In the genomic region with DNA sequence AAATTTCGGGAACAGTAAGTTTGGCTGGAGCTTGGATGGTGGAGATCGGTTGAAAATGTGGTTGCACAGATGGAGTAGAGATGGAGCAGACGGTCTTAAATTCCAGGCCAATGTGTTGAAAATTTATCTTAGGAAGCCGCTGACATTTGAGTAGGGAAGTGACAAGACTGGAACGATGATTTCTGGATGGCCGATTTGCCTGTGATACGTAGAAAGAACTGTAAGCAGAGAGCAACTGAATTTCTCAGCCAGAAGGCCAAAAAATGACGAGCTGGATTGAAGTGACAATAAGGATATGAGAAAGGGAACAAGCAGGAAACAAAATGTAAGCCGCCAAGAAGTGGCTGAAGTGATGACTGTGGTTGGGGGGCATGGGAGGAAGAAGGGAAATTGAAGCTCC, we compare ENCODE assay signal across 12 cellular contexts. TPM values are rescaled to one million over a fixed set of nuclear protein-coding genes. Genes with fewer than 3 reads are reported as not detected.
DNase-seq lines count a peak whose midpoint lies in the region; ATAC-seq and TF ChIP-seq lines count a peak whose summit lies in the region.
"Had no signal": no experiment of that assay in that cellular context is flagged by ENCODE, and none has a peak within 500 bp of the region (broad histone marks: within the 10 kb centered on the region; RNA-seq: fewer than 3 reads in every experiment).

No MANE protein-coding gene starts in this region.

- H3K79me2 ChIP-seq in KMS-11 (ENCODE audit: insufficient read depth, low read depth) = no peaks in the 10 kb centered on the region

- H3K79me1 ChIP-seq in neuronal stem cell (ENCODE audit: low read depth, low read length) = no peaks in the 10 kb centered on the region

- TF ChIP-seq CTCF in Caco-2 (IDR thresholded peaks at IDR 0.05; ENCODE audit: insufficient read depth in 1 of 2, low read depth in 1 of 2, low read length in 1 of 2, severe bottlenecking in 1 of 2, unreplicated experiment in 1 of 2) (no peak), KMS-11 (conservative IDR thresholded peaks at IDR 0.05; ENCODE audit: low read depth, low read length) (no peak), epithelial cell of proximal tubule (conservative IDR thresholded peaks at IDR 0.05; ENCODE audit: low read depth, low read length) (no peak)

- no peak overlapping the region for H2BK15ac ChIP-seq in neuronal stem cell (ENCODE audit: low read length)

- H3K9me3 ChIP-seq in Caco-2 = peaks cover 2% of the 10 kb centered on the region; the same call in 1 of the 2 replicates
- no peaks in the 10 kb centered on the region for H3K9me3 ChIP-seq in neuronal stem cell (replicated peaks in 1 of 2; ENCODE audit: control insufficient read depth in 2 of 2, insufficient read depth in 1 of 2, low read depth in 1 of 2, low read length in 2 of 2)

- H3K36me3 ChIP-seq in Caco-2 (ENCODE audit: control insufficient read depth, insufficient read depth, low read length) (no peaks in the 10 kb centered on the region), KMS-11 (ENCODE audit: insufficient read depth) (no peaks in the 10 kb centered on the region), neuronal stem cell (replicated peaks in 1 of 2; ENCODE audit: control insufficient read depth in 2 of 2, insufficient read depth in 2 of 2, low read length in 2 of 2) (no peaks in the 10 kb centered on the region)

- no peaks in the 10 kb centered on the region for H3K36me3 Mint-ChIP-seq in Caco-2 (ENCODE audit: insufficient read depth, unreplicated experiment)

- H2BK5ac ChIP-seq in neuronal stem cell (ENCODE audit: low read length) = no peak overlapping the region

- no peak overlapping the region for H2BK120ac ChIP-seq in neuronal stem cell (ENCODE audit: low read depth, low read length)

- ATAC-seq in HG02571 (IDR thresholded peaks at IDR 0.05; ENCODE audit: unreplicated experiment) = no peak

- H3K23ac ChIP-seq in neuronal stem cell (ENCODE audit: low read depth, low read length, poor library complexity) = no peak overlapping the region

- no peaks in the 10 kb centered on the region for H3K27me3 ChIP-seq in Caco-2 (replicated peaks; ENCODE audit: control insufficient read depth, insufficient read depth, low read length)
- no peaks in the 10 kb centered on the region for H3K27me3 ChIP-seq in KMS-11 (ENCODE audit: insufficient read depth, low read depth)
- H3K27me3 ChIP-seq in neuronal stem cell (ENCODE audit: control insufficient read depth in 3 of 3, insufficient read depth in 3 of 3, low read depth in 1 of 3, low read length in 3 of 3) = peaks cover 0 to 8% (median 0%) of the 10 kb centered on the region in 3 experiments

- no peak overlapping the region for H4K91ac ChIP-seq in neuronal stem cell (ENCODE audit: low read depth, low read length, poor library complexity)

- H3K9ac ChIP-seq in KMS-11 (no peak overlapping the region; the same call in 1 of the 2 replicates), neuronal stem cell (ENCODE audit: low read depth, low read length, poor library complexity) (no peak overlapping the region)

- POLR2A ChIA-PET in Caco-2 (lab: Charles Lee) = no interaction called here

- 100% methylated on average over 1 of the region's 9 CpGs; no CpG with 5 or more reads in 1 of the 2 donors for WGBS in neuronal stem cell (ENCODE audit: extremely low coverage in 2 of 2, insufficient read length in 2 of 2, insufficient replicate concordance in 1 of 2), 2 donors

- H4K8ac ChIP-seq in neuronal stem cell (ENCODE audit: low read depth, low read length) = no peak overlapping the region

- H3K4ac ChIP-seq in neuronal stem cell (ENCODE audit: low read length) = no peak overlapping the region

- CTCF ChIA-PET in Caco-2 (lab: Charles Lee) = no interaction called here

- 0 out of 2 replicates have a peak overlapping the region, but pooled peaks have one; percentile 4 for H3K4me2 ChIP-seq in KMS-11
- no peak overlapping the region for H3K4me2 ChIP-seq in neuronal stem cell (ENCODE audit: insufficient read depth, low read length, poor library complexity, severe bottlenecking)

- H2AFZ ChIP-seq in KMS-11 (ENCODE audit: low read depth) (peak overlapping the region; percentile 50), neuronal stem cell (ENCODE audit: low read length) (peak overlapping the region; percentile 86)

- H3K27ac ChIP-seq in KMS-11 (no peak overlapping the region), neuronal stem cell (replicated peaks; ENCODE audit: low read length) (no peak overlapping the region)

- H3K27ac Mint-ChIP-seq in Caco-2 (ENCODE audit: unreplicated experiment) = no peak overlapping the region

- H3K27me3 Mint-ChIP-seq in Caco-2 (ENCODE audit: insufficient read depth, unreplicated experiment) = no peaks in the 10 kb centered on the region

- intact Hi-C loops in Caco-2 (cut with micrococcal nuclease; ENCODE audit: unreplicated experiment) = no loop called here

- no peak overlapping the region for H3K14ac ChIP-seq in neuronal stem cell (ENCODE audit: low read length)

- H3K18ac ChIP-seq in neuronal stem cell (ENCODE audit: low read length) = no peak overlapping the region

- BruUV-seq in Caco-2 (replicated peaks; lab: Mats Ljungman, UMichigan) = no TSS peak

- no peaks in the 10 kb centered on the region for H3K4me1 Mint-ChIP-seq in Caco-2 (ENCODE audit: low read depth, unreplicated experiment)

- no peaks in the 10 kb centered on the region for H3K9me3 Mint-ChIP-seq in Caco-2 (ENCODE audit: unreplicated experiment)

- H2AK5ac ChIP-seq in neuronal stem cell (ENCODE audit: low read depth, low read length) = no peak overlapping the region

- H2BK12ac ChIP-seq in neuronal stem cell (ENCODE audit: low read length) = no peak overlapping the region

- DNase-seq in Caco-2 (no peak), epithelial cell of proximal tubule (ENCODE audit: low read depth) (no peak), neuronal stem cell (ENCODE audit: low spot score) (peak; percentile 1), HuH-7.5 (ENCODE audit: low spot score) (no peak)
- DNase-seq in activated CD8-positive, alpha-beta memory T cell treated with anti-CD3 and anti-CD28 coated beads, Interleukin-2, amount 50 U/mL, for 48 hours = no peak
- DNase-seq in activated CD4-positive, alpha-beta T cell treated with anti-CD3 and anti-CD28 coated beads for 4 hours = no peak
- DNase-seq: NCI-H524 treated with DMSO at 0.1 percent for 48 hours had no signal

- H3K4me3 ChIP-seq in Caco-2 (ENCODE audit: low read depth, low read length) (peak overlapping the region; percentile 36; the same call in 1 of the 2 replicates), KMS-11 (IDR thresholded peaks at IDR 0.05; ENCODE audit: insufficient read depth, low read depth, low read length) (no peak overlapping the region), epithelial cell of proximal tubule (ENCODE audit: low read depth, low read length) (peak overlapping the region; percentile 58), neuronal stem cell (ENCODE audit: low read length in 2 of 2) (no peak overlapping the region)

- H3K4me1 ChIP-seq in Caco-2 (0 out of 2 replicates have a peak, but pooled peaks cover 7% of the 10 kb centered on the region), KMS-11 (ENCODE audit: low read depth, poor library complexity, severe bottlenecking) (no peaks in the 10 kb centered on the region), neuronal stem cell (ENCODE audit: control insufficient read depth in 2 of 2, insufficient read depth in 1 of 2, low read depth in 1 of 2, low read length in 2 of 2) (no peaks in the 10 kb centered on the region)

- no peaks in the 10 kb centered on the region for H4K20me1 ChIP-seq in KMS-11 (ENCODE audit: insufficient read depth)

- no peak overlapping the region for H3K4me3 Mint-ChIP-seq in Caco-2 (ENCODE audit: unreplicated experiment)

RNA-seq across cellular contexts. Expression of a gene that starts 0.7 kb away (rescaled TPM):
- total RNA-seq in Caco-2 (2022) (0.61 and 1.4 TPM in 2 replicates), epithelial cell of proximal tubule (0.07 and 0.23 TPM in 2 replicates)
- 1.1 TPM for polyA plus RNA-seq in neuronal stem cell (2013, experiment 1 of 2)
- 1.3 TPM for polyA plus RNA-seq in neuronal stem cell (2013, experiment 2 of 2)
- total RNA-seq: dermis microvascular lymphatic vessel endothelial cell, HT-29, Right ventricle myocardium superior had no signal

Comparison
In these comparisons a context has a peak if more than half of its experiments do, and no peak if none do; other contexts are left out.
1. H3K4me3 ChIP-seq: peak in Caco-2 (single experiment) and epithelial cell of proximal tubule (single experiment); none in KMS-11 (single experiment) and neuronal stem cell (0 of 2).